In genomic region chr10:79892896-79893295, GRCh38 we compare ENCODE assay signal across 8 cellular contexts. TPM values are rescaled to one million over a fixed set of nuclear protein-coding genes. Genes with fewer than 3 reads are reported as not detected.
"Had no signal": no experiment of that assay in that cellular context is flagged by ENCODE, and none has a peak within 500 bp of the region (broad histone marks: within the 10 kb centered on the region; RNA-seq: fewer than 3 reads in every experiment).

No MANE protein-coding gene starts in this region.

RNA-seq across cellular contexts. Expression of gene SFTPD, which starts 56.0 kb away (rescaled TPM):
- total RNA-seq: activated naive CD4-positive, alpha-beta T cell treated with anti-CD3 and anti-CD28 coated beads for 36 hours; activated naive CD8-positive, alpha-beta T cell treated with anti-CD3 and anti-CD28 coated beads for 36 hours; activated naive CD8-positive, alpha-beta T cell treated with anti-CD3 and anti-CD28 coated beads, Interleukin-2, amount 10 ng/mL, durations not matched to agents 7 days and 5 days; activated T-cell treated with anti-CD3 and anti-CD28 coated beads, Interleukin-2, amount 50 U/mL, for 72 hours; activated T-helper 1 cell treated with anti-CD3 and anti-CD28 coated beads, Interleukin-12 subunit alpha, Interleukin-12 subunit beta, Interleukin-2, Interleukin-4 antibody, amounts not matched to agents 30 ng/mL and 10 ng/mL and 1 ng/mL, durations not matched to agents 14 hours and 24 hours and 36 hours; activated T-helper 17 cell treated with anti-CD3 and anti-CD28 coated beads, Interleukin-2, amount 50 U/mL, for 72 hours; activated T-helper 2 cell treated with anti-CD3 and anti-CD28 coated beads, Interferon-gamma antibody, Interleukin-2, Interleukin-4, amounts not matched to agents 10 μg/mL and 5 μg/mL and 100 μg/mL, durations not matched to agents 14 hours and 24 hours and 36 hours; ascending aorta had no signal
